ENCODE assay signal across 1 cellular context in the genomic region with DNA sequence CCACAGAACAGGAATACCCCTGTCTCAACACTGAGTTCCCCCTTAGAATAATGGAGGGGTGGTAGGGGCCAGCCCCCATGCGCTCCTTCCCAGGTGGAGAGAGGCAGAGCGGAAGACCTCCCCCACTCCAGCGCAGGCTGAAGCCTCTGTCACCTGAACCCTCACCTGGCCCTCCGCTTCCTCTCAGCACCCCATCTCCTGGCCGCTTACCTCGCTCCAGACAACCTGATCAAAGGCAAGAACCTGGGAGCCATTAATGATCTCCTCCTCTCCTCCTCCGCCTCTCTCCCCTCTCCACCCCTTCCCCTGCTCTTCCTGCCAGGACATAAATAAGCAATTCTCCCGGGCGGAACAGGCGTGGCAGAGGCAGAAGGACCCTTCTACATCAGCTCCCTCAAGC.
TF ChIP-seq lines count a peak whose summit lies in the region.

No MANE protein-coding gene starts in this region.

TF ChIP-seq in GM23338, 12 proteins besides CTCF, POLR2A, EP300 and RAD21 (continued from another document):
- TF ChIP-seq ZNF462 (CRISPR knock-in tag; IDR thresholded peaks at IDR 0.05) (no peak), EZH2phosphoT487 (IDR thresholded peaks at IDR 0.05; ENCODE audit: unreplicated experiment) (no peak), ZNF331 (CRISPR knock-in tag; IDR thresholded peaks at IDR 0.05; ENCODE audit: low read depth) (no peak), NANOG (IDR thresholded peaks at IDR 0.05; ENCODE audit: borderline replicate concordance) (no peak), CREB1 (CRISPR knock-in tag; IDR thresholded peaks at IDR 0.05; ENCODE audit: low read depth) (no peak), EZH2 (IDR thresholded peaks at IDR 0.05; ENCODE audit: low read depth, unreplicated experiment) (no peak), STAT1 (IDR thresholded peaks at IDR 0.05; ENCODE audit: unreplicated experiment) (no peak), ETS1 (IDR thresholded peaks at IDR 0.05) (no peak), POLR2AphosphoS5 (IDR thresholded peaks at IDR 0.05; ENCODE audit: low read depth) (no peak), REST (IDR thresholded peaks at IDR 0.05; ENCODE audit: unreplicated experiment) (no peak), ZNF114 (CRISPR knock-in tag; IDR thresholded peaks at IDR 0.05) (no peak)
